1 cellular context compared by ENCODE assay signal in the genomic region with DNA sequence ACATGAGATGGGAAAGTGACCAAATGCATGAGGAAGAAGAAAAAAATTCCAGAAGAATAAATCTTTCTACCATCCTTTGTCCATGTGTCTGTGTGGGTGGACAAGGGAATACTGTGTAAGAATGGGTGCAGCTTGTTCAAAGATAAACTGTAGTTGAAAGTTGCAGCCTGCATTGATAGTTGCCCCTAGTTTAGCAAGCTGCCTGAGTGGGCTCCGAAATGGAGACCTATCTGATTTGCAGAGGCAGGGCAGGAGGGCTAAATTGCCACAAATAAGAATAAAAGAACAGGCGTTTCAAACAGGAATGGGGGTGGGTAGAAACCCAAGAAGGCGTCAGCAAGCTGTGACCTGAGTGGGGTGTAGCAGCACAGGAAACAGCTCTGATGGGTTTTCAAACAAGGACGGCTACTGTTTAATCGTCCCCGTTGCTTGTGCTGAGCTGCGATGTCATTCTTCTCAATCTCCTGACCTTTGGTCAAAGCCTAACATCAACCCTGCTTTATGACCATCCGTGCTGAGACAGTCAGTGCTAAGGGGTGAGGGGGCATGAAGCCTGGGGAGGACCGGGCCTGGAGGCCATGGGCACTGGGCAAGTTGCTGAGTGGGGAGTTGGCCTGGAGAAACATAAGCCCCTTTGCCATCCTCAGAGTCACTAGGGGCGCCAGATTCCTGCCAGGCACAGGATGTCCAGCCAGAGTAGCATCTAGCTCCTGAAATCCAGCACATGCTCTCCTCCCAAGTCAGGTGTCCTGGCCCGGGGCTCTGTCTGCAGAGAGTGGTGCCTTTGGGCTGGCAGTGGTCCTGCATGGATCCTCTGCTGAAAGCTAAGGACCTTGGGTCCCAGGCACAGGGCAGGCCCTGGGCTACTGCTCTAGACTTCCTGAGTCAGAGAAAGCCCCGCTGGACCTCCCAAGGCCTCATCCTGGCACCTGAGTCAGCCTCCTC.
TF ChIP-seq lines count a peak whose summit lies in the region.

No MANE protein-coding gene starts in this region.

TF ChIP-seq in HepG2, 621 proteins besides CTCF, POLR2A, EP300 and RAD21 (continued from another document and continues in another):
- 0 out of 2 replicates have a peak, but pooled peaks have one; percentile 5 for TF ChIP-seq POGK (CRISPR knock-in tag; conservative IDR thresholded peaks at IDR 0.05)
- peak; percentile 24 for TF ChIP-seq ASH2L (IDR thresholded peaks at IDR 0.05; ENCODE audit: insufficient read length, low read depth, low read length)
- TF ChIP-seq ZNF367 (CRISPR knock-in tag; IDR thresholded peaks at IDR 0.05; ENCODE audit: borderline replicate concordance) = no peak
- TF ChIP-seq, protein P1, sequence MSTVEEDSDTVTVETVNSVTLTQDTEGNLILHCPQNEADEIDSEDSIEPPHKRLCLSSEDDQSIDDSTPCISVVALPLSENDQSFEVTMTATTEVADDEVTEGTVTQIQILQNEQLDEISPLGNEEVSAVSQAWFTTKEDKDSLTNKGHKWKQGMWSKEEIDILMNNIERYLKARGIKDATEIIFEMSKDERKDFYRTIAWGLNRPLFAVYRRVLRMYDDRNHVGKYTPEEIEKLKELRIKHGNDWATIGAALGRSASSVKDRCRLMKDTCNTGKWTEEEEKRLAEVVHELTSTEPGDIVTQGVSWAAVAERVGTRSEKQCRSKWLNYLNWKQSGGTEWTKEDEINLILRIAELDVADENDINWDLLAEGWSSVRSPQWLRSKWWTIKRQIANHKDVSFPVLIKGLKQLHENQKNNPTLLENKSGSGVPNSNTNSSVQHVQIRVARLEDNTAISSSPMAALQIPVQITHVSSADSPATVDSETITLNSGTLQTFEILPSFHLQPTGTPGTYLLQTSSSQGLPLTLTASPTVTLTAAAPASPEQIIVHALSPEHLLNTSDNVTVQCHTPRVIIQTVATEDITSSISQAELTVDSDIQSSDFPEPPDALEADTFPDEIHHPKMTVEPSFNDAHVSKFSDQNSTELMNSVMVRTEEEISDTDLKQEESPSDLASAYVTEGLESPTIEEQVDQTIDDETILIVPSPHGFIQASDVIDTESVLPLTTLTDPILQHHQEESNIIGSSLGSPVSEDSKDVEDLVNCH (CRISPR knock-in tag; IDR thresholded peaks at IDR 0.05) = no peak
- no peak for TF ChIP-seq ZBTB1 (CRISPR knock-in tag; IDR thresholded peaks at IDR 0.05; ENCODE audit: borderline replicate concordance)
- no peak for TF ChIP-seq SP140L (CRISPR knock-in tag; IDR thresholded peaks at IDR 0.05; ENCODE audit: borderline replicate concordance)
- no peak for TF ChIP-seq ATM (IDR thresholded peaks at IDR 0.05; ENCODE audit: borderline replicate concordance)
- no peak for TF ChIP-seq DZIP1 (CRISPR knock-in tag; IDR thresholded peaks at IDR 0.05)
- peak; percentile 48; the same call in 1 of the 2 replicates for TF ChIP-seq SAP130 (CRISPR knock-in tag; IDR thresholded peaks at IDR 0.05; ENCODE audit: low read depth)
- TF ChIP-seq RAD51 (IDR thresholded peaks at IDR 0.05; ENCODE audit: borderline replicate concordance) = no peak
- TF ChIP-seq NFIC (IDR thresholded peaks at IDR 0.05; ENCODE audit: low read length) = no peak
- no peak for TF ChIP-seq SNRNP70 (IDR thresholded peaks at IDR 0.05; ENCODE audit: low read depth, low read length)
- 0 out of 2 replicates have a peak, but pooled peaks have one; percentile 25 for TF ChIP-seq ZNF501 (CRISPR knock-in tag; IDR thresholded peaks at IDR 0.05)
- TF ChIP-seq, protein P2, sequence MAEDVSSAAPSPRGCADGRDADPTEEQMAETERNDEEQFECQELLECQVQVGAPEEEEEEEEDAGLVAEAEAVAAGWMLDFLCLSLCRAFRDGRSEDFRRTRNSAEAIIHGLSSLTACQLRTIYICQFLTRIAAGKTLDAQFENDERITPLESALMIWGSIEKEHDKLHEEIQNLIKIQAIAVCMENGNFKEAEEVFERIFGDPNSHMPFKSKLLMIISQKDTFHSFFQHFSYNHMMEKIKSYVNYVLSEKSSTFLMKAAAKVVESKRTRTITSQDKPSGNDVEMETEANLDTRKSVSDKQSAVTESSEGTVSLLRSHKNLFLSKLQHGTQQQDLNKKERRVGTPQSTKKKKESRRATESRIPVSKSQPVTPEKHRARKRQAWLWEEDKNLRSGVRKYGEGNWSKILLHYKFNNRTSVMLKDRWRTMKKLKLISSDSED (CRISPR knock-in tag; IDR thresholded peaks at IDR 0.05) = no peak
- TF ChIP-seq SALL2 (CRISPR knock-in tag; IDR thresholded peaks at IDR 0.05) = no peak
- TF ChIP-seq ZNF598 (CRISPR knock-in tag; IDR thresholded peaks at IDR 0.05; ENCODE audit: borderline replicate concordance) = 0 out of 2 replicates have a peak, but pooled peaks have one; percentile 49
- TF ChIP-seq, protein P3, sequence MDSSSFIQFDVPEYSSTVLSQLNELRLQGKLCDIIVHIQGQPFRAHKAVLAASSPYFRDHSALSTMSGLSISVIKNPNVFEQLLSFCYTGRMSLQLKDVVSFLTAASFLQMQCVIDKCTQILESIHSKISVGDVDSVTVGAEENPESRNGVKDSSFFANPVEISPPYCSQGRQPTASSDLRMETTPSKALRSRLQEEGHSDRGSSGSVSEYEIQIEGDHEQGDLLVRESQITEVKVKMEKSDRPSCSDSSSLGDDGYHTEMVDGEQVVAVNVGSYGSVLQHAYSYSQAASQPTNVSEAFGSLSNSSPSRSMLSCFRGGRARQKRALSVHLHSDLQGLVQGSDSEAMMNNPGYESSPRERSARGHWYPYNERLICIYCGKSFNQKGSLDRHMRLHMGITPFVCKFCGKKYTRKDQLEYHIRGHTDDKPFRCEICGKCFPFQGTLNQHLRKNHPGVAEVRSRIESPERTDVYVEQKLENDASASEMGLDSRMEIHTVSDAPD (CRISPR knock-in tag; IDR thresholded peaks at IDR 0.05) = no peak
- peak; percentile 43; the same call in 1 of the 2 replicates for TF ChIP-seq ZNF574 (CRISPR knock-in tag; IDR thresholded peaks at IDR 0.05)
- TF ChIP-seq SRSF9 (IDR thresholded peaks at IDR 0.05; ENCODE audit: borderline replicate concordance, insufficient read depth, low read depth, low read length, poor library complexity, severe bottlenecking) = no peak
- no peak for TF ChIP-seq ZNF343 (CRISPR knock-in tag; IDR thresholded peaks at IDR 0.05)
- TF ChIP-seq REL (CRISPR knock-in tag; conservative IDR thresholded peaks at IDR 0.05) = no peak
- TF ChIP-seq NR2F6 (IDR thresholded peaks at IDR 0.05) = no peak; the same call in 1 of the 2 replicates
- peak; percentile 54; the same call in 1 of the 2 replicates for TF ChIP-seq NR2F6 (CRISPR knock-in tag; IDR thresholded peaks at IDR 0.05)
- no peak for TF ChIP-seq ZFAT (CRISPR knock-in tag; conservative IDR thresholded peaks at IDR 0.05)
- no peak for TF ChIP-seq ZFP41 (CRISPR knock-in tag; IDR thresholded peaks at IDR 0.05; ENCODE audit: borderline replicate concordance)
- no peak for TF ChIP-seq CREB3 (CRISPR knock-in tag; IDR thresholded peaks at IDR 0.05)
- TF ChIP-seq NPAS2 (CRISPR knock-in tag; IDR thresholded peaks at IDR 0.05; ENCODE audit: borderline replicate concordance) = no peak
- peak; percentile 64; the same call in 1 of the 2 replicates for TF ChIP-seq BORCS8-MEF2B (CRISPR knock-in tag; IDR thresholded peaks at IDR 0.05)
- 0 out of 2 replicates have a peak, but pooled peaks have one; percentile 36 for TF ChIP-seq RCOR2 (CRISPR knock-in tag; IDR thresholded peaks at IDR 0.05)
- TF ChIP-seq ZNF331 (CRISPR knock-in tag; IDR thresholded peaks at IDR 0.05) = no peak
- TF ChIP-seq, protein P4, sequence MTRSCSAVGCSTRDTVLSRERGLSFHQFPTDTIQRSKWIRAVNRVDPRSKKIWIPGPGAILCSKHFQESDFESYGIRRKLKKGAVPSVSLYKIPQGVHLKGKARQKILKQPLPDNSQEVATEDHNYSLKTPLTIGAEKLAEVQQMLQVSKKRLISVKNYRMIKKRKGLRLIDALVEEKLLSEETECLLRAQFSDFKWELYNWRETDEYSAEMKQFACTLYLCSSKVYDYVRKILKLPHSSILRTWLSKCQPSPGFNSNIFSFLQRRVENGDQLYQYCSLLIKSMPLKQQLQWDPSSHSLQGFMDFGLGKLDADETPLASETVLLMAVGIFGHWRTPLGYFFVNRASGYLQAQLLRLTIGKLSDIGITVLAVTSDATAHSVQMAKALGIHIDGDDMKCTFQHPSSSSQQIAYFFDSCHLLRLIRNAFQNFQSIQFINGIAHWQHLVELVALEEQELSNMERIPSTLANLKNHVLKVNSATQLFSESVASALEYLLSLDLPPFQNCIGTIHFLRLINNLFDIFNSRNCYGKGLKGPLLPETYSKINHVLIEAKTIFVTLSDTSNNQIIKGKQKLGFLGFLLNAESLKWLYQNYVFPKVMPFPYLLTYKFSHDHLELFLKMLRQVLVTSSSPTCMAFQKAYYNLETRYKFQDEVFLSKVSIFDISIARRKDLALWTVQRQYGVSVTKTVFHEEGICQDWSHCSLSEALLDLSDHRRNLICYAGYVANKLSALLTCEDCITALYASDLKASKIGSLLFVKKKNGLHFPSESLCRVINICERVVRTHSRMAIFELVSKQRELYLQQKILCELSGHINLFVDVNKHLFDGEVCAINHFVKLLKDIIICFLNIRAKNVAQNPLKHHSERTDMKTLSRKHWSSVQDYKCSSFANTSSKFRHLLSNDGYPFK (CRISPR knock-in tag; IDR thresholded peaks at IDR 0.05; ENCODE audit: borderline replicate concordance) = peak; percentile 38; the same call in 1 of the 2 replicates
- no peak for TF ChIP-seq ELK4 (CRISPR knock-in tag; IDR thresholded peaks at IDR 0.05; ENCODE audit: borderline replicate concordance)
- TF ChIP-seq ZNF556 (CRISPR knock-in tag; IDR thresholded peaks at IDR 0.05; ENCODE audit: borderline replicate concordance) = no peak
- no peak for TF ChIP-seq ZNF326 (CRISPR knock-in tag; IDR thresholded peaks at IDR 0.05; ENCODE audit: borderline replicate concordance)
- TF ChIP-seq TBX2 (CRISPR knock-in tag; IDR thresholded peaks at IDR 0.05; ENCODE audit: borderline replicate concordance) = peak; percentile 52; the same call in 1 of the 2 replicates
- no peak for TF ChIP-seq TCF12 (IDR thresholded peaks at IDR 0.05)
- no peak for TF ChIP-seq TCF12 (CRISPR knock-in tag; IDR thresholded peaks at IDR 0.05)
